In genomic region chr5:43332401-43332800, GRCh38 we compare ENCODE assay signal across 23 cellular contexts. TPM values are rescaled to one million over a fixed set of nuclear protein-coding genes. Genes with fewer than 3 reads are reported as not detected.
A peak's percentile ranks its signal among the peaks of the same experiment; 100 is the strongest.
DNase-seq lines count a peak whose midpoint lies in the region; ATAC-seq and TF ChIP-seq lines count a peak whose summit lies in the region.
"Had no signal": no experiment of that assay in that cellular context is flagged by ENCODE, and none has a peak within 500 bp of the region (broad histone marks: within the 10 kb centered on the region; RNA-seq: fewer than 3 reads in every experiment).

No MANE protein-coding gene starts in this region.

- POLR2A ChIA-PET in PC-3 (lab: Charles Lee; ENCODE audit: unreplicated experiment), result no interaction called here
- POLR2A ChIA-PET in activated CD4-positive, alpha-beta memory T cell treated with anti-CD3 and anti-CD28 coated beads, Interleukin-2, amount 10 ng/mL, durations not matched to agents 7 days and 5 days (lab: Charles Lee), result no interaction called here

- H3K27ac ChIP-seq in GM23248 (no peak overlapping the region), PC-3 (ENCODE audit: low read length) (no peak overlapping the region), epithelial cell of prostate (peak overlapping the region; percentile 20)
- H3K27ac ChIP-seq: 22Rv1, Peyer's patch, SJSA1 had no signal

- TF ChIP-seq CTCF in PC-3 (conservative IDR thresholded peaks at IDR 0.05; ENCODE audit: low read depth, low read length), result no peak

- peaks cover 4% of the 10 kb centered on the region for H3K27me3 Mint-ChIP-seq in activated CD4-positive, alpha-beta memory T cell treated with anti-CD3 and anti-CD28 coated beads, Interleukin-2, amount 10 ng/mL, durations not matched to agents 7 days and 5 days

- CTCF ChIA-PET in PC-3 (lab: Charles Lee), result no interaction called here
- CTCF ChIA-PET in activated CD4-positive, alpha-beta memory T cell treated with anti-CD3 and anti-CD28 coated beads, Interleukin-2, amount 10 ng/mL, durations not matched to agents 7 days and 5 days (lab: Charles Lee), result no interaction called here

- H3K9me3 Mint-ChIP-seq in activated CD4-positive, alpha-beta memory T cell treated with anti-CD3 and anti-CD28 coated beads, Interleukin-2, amount 10 ng/mL, durations not matched to agents 7 days and 5 days, result peaks cover 36% of the 10 kb centered on the region

- H3K4me3 Mint-ChIP-seq in activated CD4-positive, alpha-beta memory T cell treated with anti-CD3 and anti-CD28 coated beads, Interleukin-2, amount 10 ng/mL, durations not matched to agents 7 days and 5 days, result no peak overlapping the region
- H3K4me3 Mint-ChIP-seq: B cell, CD14-positive monocyte had no signal

- intact Hi-C loops in PC-3 (cut with micrococcal nuclease), result no loop called here

- H3F3A ChIP-seq in GM23248 (ENCODE audit: insufficient read depth) (no peaks in the 10 kb centered on the region), PC-3 (ENCODE audit: low read length, unreplicated experiment) (peaks cover 12% of the 10 kb centered on the region)

- H3K9ac ChIP-seq in GM23248, result no peak overlapping the region
- H3K9ac ChIP-seq in PC-3 (ENCODE audit: low read length), result no peak overlapping the region

- no peak overlapping the region for H3K4me2 ChIP-seq in GM23248 (ENCODE audit: unreplicated experiment)
- H3K4me2 ChIP-seq in PC-3 (ENCODE audit: low read length), result no peak overlapping the region

- H3K4me1 ChIP-seq in GM23248 (ENCODE audit: insufficient read depth) (peaks cover 3% of the 10 kb centered on the region; the same call in 1 of the 2 replicates), PC-3 (ENCODE audit: insufficient read depth, low read length) (no peaks in the 10 kb centered on the region)
- H3K4me1 ChIP-seq: Peyer's patch, SJSA1 had no signal

- H3K27me3 ChIP-seq in GM23248 (replicated peaks; ENCODE audit: insufficient read depth) (no peaks in the 10 kb centered on the region), PC-3 (ENCODE audit: low read length) (no peaks in the 10 kb centered on the region)
- H3K27me3 ChIP-seq: MG63, Peyer's patch, SJSA1 had no signal

- H3K9me3 ChIP-seq in GM23248 (ENCODE audit: low read depth) (no peaks in the 10 kb centered on the region), PC-3 (ENCODE audit: low read length) (peaks cover 22% of the 10 kb centered on the region)
- H3K9me3 ChIP-seq: SJSA1 had no signal

- no peaks in the 10 kb centered on the region for H3K9me2 ChIP-seq in GM23248 (ENCODE audit: insufficient read depth)
- H3K9me2 ChIP-seq in PC-3 (replicated peaks; ENCODE audit: low read length), result no peaks in the 10 kb centered on the region

- 44 to 54% methylated on average over 1 of the region's 1 CpG for WGBS in GM23248 (ENCODE audit: low coverage in 1 of 2, low lambda C conversion rate in 2 of 2, missing lambda C conversion rate in 2 of 2), 2 experiments

- in situ Hi-C loops in GM23248 (cut with MboI), result no loop called here

- H2AFZ ChIP-seq in GM23248, result no peak overlapping the region
- no peak overlapping the region for H2AFZ ChIP-seq in PC-3 (ENCODE audit: low read length)

- peak; percentile 14 for DNase-seq in AG08395 (ENCODE audit: low spot score)
- DNase-seq in GM23248, result peak; percentile 31
- peak; percentile 44 for DNase-seq in PC-3
- DNase-seq in epithelial cell of prostate (ENCODE audit: low read depth, low spot score), result no peak
- DNase-seq in activated CD4-positive, alpha-beta memory T cell treated with anti-CD3 and anti-CD28 coated beads, Interleukin-2, amount 10 ng/mL, durations not matched to agents 7 days and 5 days, result no peak
- no peak for DNase-seq in stimulated activated CD4-positive, alpha-beta T cell treated with anti-CD3 and anti-CD28 coated beads, Interleukin-15, amount 100 ng/mL, for 24 hours
- DNase-seq: ACHN; DMS79; Kasumi-1; MG63; NCI-H1048; NCI-H1417 treated with DMSO at 0.1 percent for 48 hours; NCI-H187; NCI-H446 treated with DMSO at 0.1 percent for 48 hours; NCI-H69; NK-92 treated with Interleukin-12 subunit alpha and Interleukin-12 subunit beta, amount 100 ng/mL, for 24 hours; Peyer's patch had no signal

- no peaks in the 10 kb centered on the region for H3K79me2 ChIP-seq in GM23248 (ENCODE audit: insufficient read depth)
- no peaks in the 10 kb centered on the region for H3K79me2 ChIP-seq in PC-3 (ENCODE audit: low read length)

- H3K36me3 Mint-ChIP-seq in activated CD4-positive, alpha-beta memory T cell treated with anti-CD3 and anti-CD28 coated beads, Interleukin-2, amount 10 ng/mL, durations not matched to agents 7 days and 5 days (ENCODE audit: low read depth), result peaks cover 11% of the 10 kb centered on the region

- peaks cover 6% of the 10 kb centered on the region for H3K4me1 Mint-ChIP-seq in activated CD4-positive, alpha-beta memory T cell treated with anti-CD3 and anti-CD28 coated beads, Interleukin-2, amount 10 ng/mL, durations not matched to agents 7 days and 5 days
- H3K4me1 Mint-ChIP-seq: B cell, CD14-positive monocyte had no signal

- no peak for ATAC-seq in PC-3
- ATAC-seq in HG03520 (IDR thresholded peaks at IDR 0.05; ENCODE audit: unreplicated experiment), result no peak
- ATAC-seq in GM19452 (IDR thresholded peaks at IDR 0.05; ENCODE audit: unreplicated experiment), result no peak

- BruUV-seq in PC-3 (replicated peaks; lab: Mats Ljungman, UMichigan), result no TSS peak

- no peak overlapping the region for H3K4me3 ChIP-seq in GM23248
- H3K4me3 ChIP-seq in PC-3 (ENCODE audit: low read length), result no peak overlapping the region
- H3K4me3 ChIP-seq: MG63, Peyer's patch, SJSA1 had no signal

- H3K36me3 ChIP-seq in GM23248 (ENCODE audit: low read depth), result no peaks in the 10 kb centered on the region
- H3K36me3 ChIP-seq in PC-3 (ENCODE audit: low read depth, low read length), result peaks cover 8% of the 10 kb centered on the region; the same call in 1 of the 2 replicates
- H3K36me3 ChIP-seq: MG63, Peyer's patch, SJSA1 had no signal

- no peaks in the 10 kb centered on the region for H4K20me1 ChIP-seq in GM23248 (ENCODE audit: insufficient read depth)
- no peaks in the 10 kb centered on the region for H4K20me1 ChIP-seq in PC-3 (ENCODE audit: low read length)

- H3K27ac Mint-ChIP-seq in activated CD4-positive, alpha-beta memory T cell treated with anti-CD3 and anti-CD28 coated beads, Interleukin-2, amount 10 ng/mL, durations not matched to agents 7 days and 5 days, result no peak overlapping the region
- H3K27ac Mint-ChIP-seq: B cell, CD14-positive monocyte had no signal

RNA-seq across cellular contexts. Expression of gene HMGCS1, which starts 19.2 kb away (rescaled TPM):
- total RNA-seq in GM23248 (2014; rRNA removed; shearing (Covaris generic)), result 10.4 and 14.8 TPM in 2 replicates
- polyA plus RNA-seq in GM23248 (2016; fragmentation: Nextera tagmentation; extraction: Ambion mirVana), result 5.5 and 6.2 TPM in 2 replicates
- 31.4 and 39.7 TPM in 2 replicates for total RNA-seq in PC-3 (2014; rRNA removed)
- total RNA-seq in activated CD4-positive, alpha-beta memory T cell treated with anti-CD3 and anti-CD28 coated beads, Interleukin-2, amount 10 ng/mL, durations not matched to agents 7 days and 5 days, result 100 to 1,000 TPM; 150 to 155 TPM

Comparison
In these comparisons a context has a peak if more than half of its experiments do, and no peak if none do; other contexts are left out.
1. DNase-seq: peak in AG08395 (single experiment), GM23248 (single experiment) and PC-3 (single experiment); none in epithelial cell of prostate (single experiment), activated CD4-positive, alpha-beta memory T cell treated with anti-CD3 and anti-CD28 coated beads, Interleukin-2, amount 10 ng/mL, durations not matched to agents 7 days and 5 days (single experiment) and stimulated activated CD4-positive, alpha-beta T cell treated with anti-CD3 and anti-CD28 coated beads, Interleukin-15, amount 100 ng/mL, for 24 hours (single experiment).